In the genomic region with DNA sequence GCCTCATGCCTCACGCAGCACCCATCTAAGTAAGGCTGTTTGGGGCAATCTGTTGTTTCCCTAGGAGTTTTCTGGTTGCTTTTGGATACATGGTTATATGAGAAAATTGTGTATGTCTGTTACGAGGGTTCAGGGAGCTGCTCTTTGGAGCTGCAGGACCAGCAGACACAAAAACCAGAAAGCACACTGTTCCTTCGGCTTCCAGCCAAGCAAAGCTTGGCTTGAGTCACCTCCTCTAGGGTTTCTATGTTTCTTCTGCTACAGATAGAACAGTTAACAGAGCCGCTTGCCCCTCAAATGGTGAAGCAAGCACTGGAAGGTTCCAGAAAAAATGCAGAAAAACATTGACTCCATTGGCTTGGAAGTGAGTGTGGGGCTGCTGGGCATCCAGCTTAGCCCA, we compare ENCODE assay signal across 21 cellular contexts. TPM values are rescaled to one million over a fixed set of nuclear protein-coding genes. Genes with fewer than 3 reads are reported as not detected.
DNase-seq lines count a peak whose midpoint lies in the region; ATAC-seq and TF ChIP-seq lines count a peak whose summit lies in the region.
"Had no signal": no experiment of that assay in that cellular context is flagged by ENCODE, and none has a peak within 500 bp of the region (broad histone marks: within the 10 kb centered on the region; RNA-seq: fewer than 3 reads in every experiment).

No MANE protein-coding gene starts in this region.

- no peaks in the 10 kb centered on the region for H3K79me2 ChIP-seq in hepatocyte
- H3K79me2 ChIP-seq in mammary epithelial cell (ENCODE audit: insufficient read depth, low read length): no peaks in the 10 kb centered on the region
- H3K79me2 ChIP-seq: parathyroid adenoma had no signal

- TF ChIP-seq CTCF in Peyer's patch (IDR thresholded peaks at IDR 0.05) (no peak), fibroblast of mammary gland (conservative IDR thresholded peaks at IDR 0.05; ENCODE audit: control insufficient read depth, insufficient read depth, low read depth, low read length) (no peak), hepatocyte (IDR thresholded peaks at IDR 0.05; ENCODE audit: poor library complexity) (no peak), mammary epithelial cell (conservative IDR thresholded peaks at IDR 0.05 in 1 of 2, IDR thresholded peaks at IDR 0.05 in 1 of 2; ENCODE audit: extremely low read depth in 1 of 2, insufficient read depth in 1 of 2, low read depth in 1 of 2, low read length in 2 of 2) (no peak)

- CTCF ChIA-PET in mammary epithelial cell (lab: Charles Lee; ENCODE audit: low non-redundant PET): no interaction called here

- intact Hi-C loops in mammary epithelial cell (cut with micrococcal nuclease): no loop called here

- in situ Hi-C loops in mammary epithelial cell (cut with MboI; ENCODE audit: low sequenced_read_pairs in 2 of 2): no loop called here

- H2AFZ ChIP-seq in hepatocyte (no peak overlapping the region), mammary epithelial cell (ENCODE audit: low read depth, low read length) (no peak overlapping the region)
- H2AFZ ChIP-seq: parathyroid adenoma had no signal

- H3K4me1 ChIP-seq in Peyer's patch (peaks cover 0 to 16% (median 0%) of the 10 kb centered on the region in 4 donors), hepatocyte (ENCODE audit: insufficient read depth) (peaks cover 35% of the 10 kb centered on the region), mammary epithelial cell (ENCODE audit: insufficient read depth, low read length) (no peaks in the 10 kb centered on the region)
- H3K4me1 ChIP-seq: parathyroid adenoma had no signal

- BruUV-seq in mammary epithelial cell (replicated peaks; lab: Mats Ljungman, UMichigan): no TSS peak

- ATAC-seq in GM21360 (IDR thresholded peaks at IDR 0.05; ENCODE audit: unreplicated experiment) (no peak), HG03457 (IDR thresholded peaks at IDR 0.05; ENCODE audit: unreplicated experiment) (no peak)
- ATAC-seq: naive thymus-derived CD8-positive, alpha-beta T cell had no signal

- H3K9me2 ChIP-seq in hepatocyte (replicated peaks; ENCODE audit: insufficient read depth): no peaks in the 10 kb centered on the region

- dilution Hi-C loops in mammary epithelial cell (cut with HindIII; ENCODE audit: low sequenced_read_pairs): no loop called here

- H4K20me1 ChIP-seq in hepatocyte (ENCODE audit: insufficient read depth, poor library complexity, severe bottlenecking): no peaks in the 10 kb centered on the region
- no peaks in the 10 kb centered on the region for H4K20me1 ChIP-seq in mammary epithelial cell (ENCODE audit: insufficient read depth, low read length)

- TF ChIP-seq POLR2A in Peyer's patch (IDR thresholded peaks at IDR 0.05): no peak

- 89% methylated on average over 4 of the region's 4 CpGs for WGBS in hepatocyte (ENCODE audit: low lambda C conversion rate, missing lambda C conversion rate)
- WGBS in mammary epithelial cell (ENCODE audit: low coverage, missing lambda C conversion rate): 100% methylated on average over 4 of the region's 4 CpGs

- no peak for DNase-seq in Peyer's patch
- DNase-seq in fibroblast of mammary gland (ENCODE audit: low read depth): peak; percentile 28
- no peak for DNase-seq in hepatocyte (ENCODE audit: low spot score)
- peak; percentile 37 for DNase-seq in stromal cell of bone marrow (ENCODE audit: low read depth)
- no peak for DNase-seq in UCSD-AML1 (lab: John Stamatoyannopoulos, UW; ENCODE audit: unreplicated experiment)
- DNase-seq in mammary epithelial cell: no peak
- DNase-seq: ACHN; activated CD4-positive, alpha-beta T cell treated with anti-CD3 and anti-CD28 coated beads for 48 hours; activated CD8-positive, alpha-beta memory T cell treated with anti-CD3 and anti-CD28 coated beads, Interleukin-2, amount 50 U/mL, for 4 hours; activated gamma-delta T cell treated with Interleukin-2 at 50 U/mL for 16 hours; CD8-positive, alpha-beta memory T cell; cerebellar nuclear complex; DMS79; HCEC 1CT; naive thymus-derived CD8-positive, alpha-beta T cell; NCI-H1436; NCI-H526 treated with DMSO at 0.1 percent for 48 hours had no signal

- no peaks in the 10 kb centered on the region for H3K36me3 ChIP-seq in Peyer's patch
- H3K36me3 ChIP-seq in hepatocyte (replicated peaks; ENCODE audit: insufficient read depth, low read depth): no peaks in the 10 kb centered on the region
- no peaks in the 10 kb centered on the region for H3K36me3 ChIP-seq in mammary epithelial cell (ENCODE audit: insufficient read depth, low read length)

- H3K9me3 ChIP-seq in Peyer's patch: no peaks in the 10 kb centered on the region
- H3K9me3 ChIP-seq in hepatocyte (ENCODE audit: low read depth): no peaks in the 10 kb centered on the region
- H3K9me3 ChIP-seq in mammary epithelial cell (replicated peaks; ENCODE audit: insufficient read depth, low read length): no peaks in the 10 kb centered on the region

- peak overlapping the region in 3 of 4 donors; percentile 17 to 64 (median 22) for H3K27ac ChIP-seq in Peyer's patch
- peak overlapping the region; percentile 13 for H3K27ac ChIP-seq in hepatocyte
- H3K27ac ChIP-seq in mammary epithelial cell (ENCODE audit: insufficient read depth, low read depth, low read length): no peak overlapping the region
- H3K27ac ChIP-seq: parathyroid adenoma had no signal

- H3K4me3 ChIP-seq in Peyer's patch (no peak overlapping the region), fibroblast of mammary gland (ENCODE audit: control insufficient read depth, low read depth, low read length) (no peak overlapping the region), hepatocyte (no peak overlapping the region), mammary epithelial cell (replicated peaks in 1 of 3; ENCODE audit: insufficient read depth in 1 of 3, low read depth in 2 of 3, low read length in 3 of 3) (no peak overlapping the region)

- H3K4me2 ChIP-seq in hepatocyte (no peak overlapping the region), mammary epithelial cell (ENCODE audit: insufficient read depth, low read depth, low read length) (no peak overlapping the region)

- H3K9ac ChIP-seq in mammary epithelial cell (ENCODE audit: insufficient read depth, low read length): no peak overlapping the region
- H3K9ac ChIP-seq: parathyroid adenoma had no signal

- H3K27me3 ChIP-seq in Peyer's patch (no peaks in the 10 kb centered on the region), hepatocyte (no peaks in the 10 kb centered on the region), mammary epithelial cell (ENCODE audit: insufficient read depth, low read length) (no peaks in the 10 kb centered on the region)

RNA-seq across cellular contexts. Expression of gene CTDSPL, which starts 49.2 kb away (rescaled TPM):
- total RNA-seq in Peyer's patch (10 to 100 TPM; 36.3 to 42.3 (median 38.4) TPM), hepatocyte (32.1 and 33.7 TPM in 2 replicates), mammary epithelial cell (10 to 100 TPM; 65.3 to 81.7 TPM)
- polyA plus RNA-seq in hepatocyte (29.2 and 39.9 TPM in 2 replicates), mammary epithelial cell (86.8 TPM)
- polyA minus RNA-seq in mammary epithelial cell: 149 TPM
- polyA plus RNA-seq: CD8-positive, alpha-beta memory T cell; IgD-negative memory B cell had no signal

Comparison
In these comparisons a context has a peak if more than half of its experiments do, and no peak if none do; other contexts are left out.
1. DNase-seq: peak in fibroblast of mammary gland (single experiment) and stromal cell of bone marrow (single experiment); none in Peyer's patch (0 of 3), hepatocyte (single experiment), UCSD-AML1 (single experiment) and mammary epithelial cell (single experiment).